In the genomic region with DNA sequence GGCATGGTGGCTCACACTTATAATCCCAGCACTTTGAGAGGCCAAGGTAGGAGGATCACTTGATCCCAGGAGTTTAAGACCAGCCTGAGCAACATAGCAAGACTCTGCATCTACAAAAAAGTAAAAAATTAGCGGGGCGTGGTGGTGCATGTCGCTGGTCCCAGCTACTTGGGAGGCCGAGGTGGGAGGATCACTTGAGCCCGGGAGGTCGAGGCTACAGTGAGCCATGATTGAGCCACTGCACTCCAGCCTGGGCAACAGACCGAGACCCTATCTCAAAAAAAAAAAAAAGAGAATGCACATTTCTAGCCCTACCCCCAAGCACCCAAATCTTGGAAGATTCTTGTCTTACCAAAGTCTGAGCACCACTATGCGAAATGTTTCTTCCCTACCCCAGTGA, we compare ENCODE assay signal across 1 cellular context.
TF ChIP-seq lines count a peak whose summit lies in the region.

No MANE protein-coding gene starts in this region.

TF ChIP-seq in GM12878, 131 proteins besides CTCF, POLR2A, EP300 and RAD21 (continued from another document):
- TF ChIP-seq ZBTB4 (CRISPR knock-in tag; IDR thresholded peaks at IDR 0.05) (no peak), ESRRA (IDR thresholded peaks at IDR 0.05; ENCODE audit: low read length) (no peak), SUPT20H (IDR thresholded peaks at IDR 0.05; ENCODE audit: borderline replicate concordance, control insufficient read depth, low read depth, low read length) (no peak), IKZF2 (IDR thresholded peaks at IDR 0.05) (no peak), IKZF1 (conservative IDR thresholded peaks at IDR 0.05) (no peak), SREBF1 (IDR thresholded peaks at IDR 0.05; ENCODE audit: low read length) (no peak), BHLHE40 (IDR thresholded peaks at IDR 0.05; ENCODE audit: borderline replicate concordance in 1 of 2, low read depth in 2 of 2, low read length in 1 of 2) (no peak), STAT3 (IDR thresholded peaks at IDR 0.05; ENCODE audit: low read depth, low read length) (no peak), ZNF592 (IDR thresholded peaks at IDR 0.05) (no peak), GATAD2B (conservative IDR thresholded peaks at IDR 0.05; ENCODE audit: low read depth) (no peak), SMC3 (IDR thresholded peaks at IDR 0.05; ENCODE audit: borderline replicate concordance, low read length) (no peak), E4F1 (IDR thresholded peaks at IDR 0.05; ENCODE audit: borderline replicate concordance, partially characterized antibody) (no peak), ETV6 (conservative IDR thresholded peaks at IDR 0.05 in 1 of 2, IDR thresholded peaks at IDR 0.05 in 1 of 2; ENCODE audit: borderline replicate concordance in 1 of 2, low read depth in 1 of 2) (no peak), STAT1 (conservative IDR thresholded peaks at IDR 0.05) (no peak)
- TF ChIP-seq, protein P1, sequence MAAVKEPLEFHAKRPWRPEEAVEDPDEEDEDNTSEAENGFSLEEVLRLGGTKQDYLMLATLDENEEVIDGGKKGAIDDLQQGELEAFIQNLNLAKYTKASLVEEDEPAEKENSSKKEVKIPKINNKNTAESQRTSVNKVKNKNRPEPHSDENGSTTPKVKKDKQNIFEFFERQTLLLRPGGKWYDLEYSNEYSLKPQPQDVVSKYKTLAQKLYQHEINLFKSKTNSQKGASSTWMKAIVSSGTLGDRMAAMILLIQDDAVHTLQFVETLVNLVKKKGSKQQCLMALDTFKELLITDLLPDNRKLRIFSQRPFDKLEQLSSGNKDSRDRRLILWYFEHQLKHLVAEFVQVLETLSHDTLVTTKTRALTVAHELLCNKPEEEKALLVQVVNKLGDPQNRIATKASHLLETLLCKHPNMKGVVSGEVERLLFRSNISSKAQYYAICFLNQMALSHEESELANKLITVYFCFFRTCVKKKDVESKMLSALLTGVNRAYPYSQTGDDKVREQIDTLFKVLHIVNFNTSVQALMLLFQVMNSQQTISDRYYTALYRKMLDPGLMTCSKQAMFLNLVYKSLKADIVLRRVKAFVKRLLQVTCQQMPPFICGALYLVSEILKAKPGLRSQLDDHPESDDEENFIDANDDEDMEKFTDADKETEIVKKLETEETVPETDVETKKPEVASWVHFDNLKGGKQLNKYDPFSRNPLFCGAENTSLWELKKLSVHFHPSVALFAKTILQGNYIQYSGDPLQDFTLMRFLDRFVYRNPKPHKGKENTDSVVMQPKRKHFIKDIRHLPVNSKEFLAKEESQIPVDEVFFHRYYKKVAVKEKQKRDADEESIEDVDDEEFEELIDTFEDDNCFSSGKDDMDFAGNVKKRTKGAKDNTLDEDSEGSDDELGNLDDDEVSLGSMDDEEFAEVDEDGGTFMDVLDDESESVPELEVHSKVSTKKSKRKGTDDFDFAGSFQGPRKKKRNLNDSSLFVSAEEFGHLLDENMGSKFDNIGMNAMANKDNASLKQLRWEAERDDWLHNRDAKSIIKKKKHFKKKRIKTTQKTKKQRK (IDR thresholded peaks at IDR 0.05; ENCODE audit: low read depth, low read length): no peak
- TF ChIP-seq, protein P2, sequence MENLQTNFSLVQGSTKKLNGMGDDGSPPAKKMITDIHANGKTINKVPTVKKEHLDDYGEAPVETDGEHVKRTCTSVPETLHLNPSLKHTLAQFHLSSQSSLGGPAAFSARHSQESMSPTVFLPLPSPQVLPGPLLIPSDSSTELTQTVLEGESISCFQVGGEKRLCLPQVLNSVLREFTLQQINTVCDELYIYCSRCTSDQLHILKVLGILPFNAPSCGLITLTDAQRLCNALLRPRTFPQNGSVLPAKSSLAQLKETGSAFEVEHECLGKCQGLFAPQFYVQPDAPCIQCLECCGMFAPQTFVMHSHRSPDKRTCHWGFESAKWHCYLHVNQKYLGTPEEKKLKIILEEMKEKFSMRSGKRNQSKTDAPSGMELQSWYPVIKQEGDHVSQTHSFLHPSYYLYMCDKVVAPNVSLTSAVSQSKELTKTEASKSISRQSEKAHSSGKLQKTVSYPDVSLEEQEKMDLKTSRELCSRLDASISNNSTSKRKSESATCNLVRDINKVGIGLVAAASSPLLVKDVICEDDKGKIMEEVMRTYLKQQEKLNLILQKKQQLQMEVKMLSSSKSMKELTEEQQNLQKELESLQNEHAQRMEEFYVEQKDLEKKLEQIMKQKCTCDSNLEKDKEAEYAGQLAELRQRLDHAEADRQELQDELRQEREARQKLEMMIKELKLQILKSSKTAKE (IDR thresholded peaks at IDR 0.05; ENCODE audit: low read depth, poor library complexity, severe bottlenecking): no peak
- TF ChIP-seq, protein P3, sequence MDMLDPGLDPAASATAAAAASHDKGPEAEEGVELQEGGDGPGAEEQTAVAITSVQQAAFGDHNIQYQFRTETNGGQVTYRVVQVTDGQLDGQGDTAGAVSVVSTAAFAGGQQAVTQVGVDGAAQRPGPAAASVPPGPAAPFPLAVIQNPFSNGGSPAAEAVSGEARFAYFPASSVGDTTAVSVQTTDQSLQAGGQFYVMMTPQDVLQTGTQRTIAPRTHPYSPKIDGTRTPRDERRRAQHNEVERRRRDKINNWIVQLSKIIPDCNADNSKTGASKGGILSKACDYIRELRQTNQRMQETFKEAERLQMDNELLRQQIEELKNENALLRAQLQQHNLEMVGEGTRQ (IDR thresholded peaks at IDR 0.05; ENCODE audit: borderline replicate concordance, low read depth, low read length): no peak
- TF ChIP-seq, protein P4, sequence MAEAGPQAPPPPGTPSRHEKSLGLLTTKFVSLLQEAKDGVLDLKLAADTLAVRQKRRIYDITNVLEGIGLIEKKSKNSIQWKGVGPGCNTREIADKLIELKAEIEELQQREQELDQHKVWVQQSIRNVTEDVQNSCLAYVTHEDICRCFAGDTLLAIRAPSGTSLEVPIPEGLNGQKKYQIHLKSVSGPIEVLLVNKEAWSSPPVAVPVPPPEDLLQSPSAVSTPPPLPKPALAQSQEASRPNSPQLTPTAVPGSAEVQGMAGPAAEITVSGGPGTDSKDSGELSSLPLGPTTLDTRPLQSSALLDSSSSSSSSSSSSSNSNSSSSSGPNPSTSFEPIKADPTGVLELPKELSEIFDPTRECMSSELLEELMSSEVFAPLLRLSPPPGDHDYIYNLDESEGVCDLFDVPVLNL (IDR thresholded peaks at IDR 0.05; ENCODE audit: low read depth, low read length): no peak
